Comparison of ENCODE assay signal across 2 cellular contexts in genomic region chr5:83474170-83474796, GRCh38.
A peak's percentile ranks its signal among the peaks of the same experiment; 100 is the strongest.
TF ChIP-seq lines count a peak whose summit lies in the region.

No MANE protein-coding gene starts in this region.

TF ChIP-seq in A549, 52 proteins besides CTCF, POLR2A, EP300 and RAD21 (continued from another document):
- TF ChIP-seq, protein P1, sequence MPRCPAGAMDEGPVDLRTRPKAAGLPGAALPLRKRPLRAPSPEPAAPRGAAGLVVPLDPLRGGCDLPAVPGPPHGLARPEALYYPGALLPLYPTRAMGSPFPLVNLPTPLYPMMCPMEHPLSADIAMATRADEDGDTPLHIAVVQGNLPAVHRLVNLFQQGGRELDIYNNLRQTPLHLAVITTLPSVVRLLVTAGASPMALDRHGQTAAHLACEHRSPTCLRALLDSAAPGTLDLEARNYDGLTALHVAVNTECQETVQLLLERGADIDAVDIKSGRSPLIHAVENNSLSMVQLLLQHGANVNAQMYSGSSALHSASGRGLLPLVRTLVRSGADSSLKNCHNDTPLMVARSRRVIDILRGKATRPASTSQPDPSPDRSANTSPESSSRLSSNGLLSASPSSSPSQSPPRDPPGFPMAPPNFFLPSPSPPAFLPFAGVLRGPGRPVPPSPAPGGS (IDR thresholded peaks at IDR 0.05), result 0 out of 3 replicates have a peak, but pooled peaks have one; percentile 25
- TF ChIP-seq, protein P2, sequence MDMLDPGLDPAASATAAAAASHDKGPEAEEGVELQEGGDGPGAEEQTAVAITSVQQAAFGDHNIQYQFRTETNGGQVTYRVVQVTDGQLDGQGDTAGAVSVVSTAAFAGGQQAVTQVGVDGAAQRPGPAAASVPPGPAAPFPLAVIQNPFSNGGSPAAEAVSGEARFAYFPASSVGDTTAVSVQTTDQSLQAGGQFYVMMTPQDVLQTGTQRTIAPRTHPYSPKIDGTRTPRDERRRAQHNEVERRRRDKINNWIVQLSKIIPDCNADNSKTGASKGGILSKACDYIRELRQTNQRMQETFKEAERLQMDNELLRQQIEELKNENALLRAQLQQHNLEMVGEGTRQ (IDR thresholded peaks at IDR 0.05), result peak; percentile 52
- TF ChIP-seq MAZ (IDR thresholded peaks at IDR 0.05; ENCODE audit: borderline replicate concordance, low read depth, low read length) (0 out of 2 replicates have a peak, but pooled peaks have one; percentile 56), CBX2 (IDR thresholded peaks at IDR 0.05; ENCODE audit: borderline replicate concordance, low read depth) (no peak)
- TF ChIP-seq, protein P3, sequence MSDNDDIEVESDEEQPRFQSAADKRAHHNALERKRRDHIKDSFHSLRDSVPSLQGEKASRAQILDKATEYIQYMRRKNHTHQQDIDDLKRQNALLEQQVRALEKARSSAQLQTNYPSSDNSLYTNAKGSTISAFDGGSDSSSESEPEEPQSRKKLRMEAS (IDR thresholded peaks at IDR 0.05), result peak; percentile 81

TF ChIP-seq in WTC11, 78 proteins besides CTCF, POLR2A, EP300 and RAD21 (continued from another document and continues in another):
- TF ChIP-seq ZNF532 (CRISPR knock-in tag; IDR thresholded peaks at IDR 0.05; ENCODE audit: borderline replicate concordance) (no peak), GTF2I (CRISPR knock-in tag; conservative IDR thresholded peaks at IDR 0.05) (no peak), ZNF263 (CRISPR knock-in tag; IDR thresholded peaks at IDR 0.05; ENCODE audit: low read depth) (no peak), HMGXB4 (CRISPR knock-in tag; IDR thresholded peaks at IDR 0.05) (0 out of 2 replicates have a peak, but pooled peaks have one; percentile 43), JAZF1 (CRISPR knock-in tag; IDR thresholded peaks at IDR 0.05) (no peak), ZNF232 (CRISPR knock-in tag; IDR thresholded peaks at IDR 0.05) (peak; percentile 86), ERG (CRISPR knock-in tag; IDR thresholded peaks at IDR 0.05) (no peak), FOXJ3 (CRISPR knock-in tag; IDR thresholded peaks at IDR 0.05; ENCODE audit: borderline replicate concordance) (no peak), NR1H2 (CRISPR knock-in tag; IDR thresholded peaks at IDR 0.05) (no peak), ZNF423 (CRISPR knock-in tag; IDR thresholded peaks at IDR 0.05) (peak; percentile 89), E2F1 (CRISPR knock-in tag; IDR thresholded peaks at IDR 0.05) (no peak), TCF7 (CRISPR knock-in tag; IDR thresholded peaks at IDR 0.05; ENCODE audit: low read depth) (no peak), RELA (CRISPR knock-in tag; IDR thresholded peaks at IDR 0.05; ENCODE audit: borderline replicate concordance) (no peak), ATF2 (CRISPR knock-in tag; IDR thresholded peaks at IDR 0.05; ENCODE audit: borderline replicate concordance, low read depth) (no peak), ZNF219 (CRISPR knock-in tag; IDR thresholded peaks at IDR 0.05; ENCODE audit: borderline replicate concordance) (peak; percentile 56; the same call in 1 of the 2 replicates), CBFB (CRISPR knock-in tag; IDR thresholded peaks at IDR 0.05; ENCODE audit: low read depth) (no peak), PRRX2 (CRISPR knock-in tag; IDR thresholded peaks at IDR 0.05) (no peak; the same call in none of the 2 replicates), FOXP4 (CRISPR knock-in tag; IDR thresholded peaks at IDR 0.05) (peak; percentile 59; the same call in 1 of the 2 replicates), TEAD4 (CRISPR knock-in tag; IDR thresholded peaks at IDR 0.05) (no peak), ZMAT4 (CRISPR knock-in tag; IDR thresholded peaks at IDR 0.05) (no peak), RORB (CRISPR knock-in tag; IDR thresholded peaks at IDR 0.05) (no peak), TP53 (CRISPR knock-in tag; IDR thresholded peaks at IDR 0.05) (peak; percentile 64; the same call in 1 of the 2 replicates), ZNF671 (CRISPR knock-in tag; IDR thresholded peaks at IDR 0.05) (no peak), ZNF121 (CRISPR knock-in tag; IDR thresholded peaks at IDR 0.05) (no peak)
- TF ChIP-seq, protein P2 (CRISPR knock-in tag; IDR thresholded peaks at IDR 0.05), result peak; percentile 72
- TF ChIP-seq, protein P4, sequence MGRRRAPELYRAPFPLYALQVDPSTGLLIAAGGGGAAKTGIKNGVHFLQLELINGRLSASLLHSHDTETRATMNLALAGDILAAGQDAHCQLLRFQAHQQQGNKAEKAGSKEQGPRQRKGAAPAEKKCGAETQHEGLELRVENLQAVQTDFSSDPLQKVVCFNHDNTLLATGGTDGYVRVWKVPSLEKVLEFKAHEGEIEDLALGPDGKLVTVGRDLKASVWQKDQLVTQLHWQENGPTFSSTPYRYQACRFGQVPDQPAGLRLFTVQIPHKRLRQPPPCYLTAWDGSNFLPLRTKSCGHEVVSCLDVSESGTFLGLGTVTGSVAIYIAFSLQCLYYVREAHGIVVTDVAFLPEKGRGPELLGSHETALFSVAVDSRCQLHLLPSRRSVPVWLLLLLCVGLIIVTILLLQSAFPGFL (CRISPR knock-in tag; IDR thresholded peaks at IDR 0.05; ENCODE audit: borderline replicate concordance), result no peak
- TF ChIP-seq, protein P5, sequence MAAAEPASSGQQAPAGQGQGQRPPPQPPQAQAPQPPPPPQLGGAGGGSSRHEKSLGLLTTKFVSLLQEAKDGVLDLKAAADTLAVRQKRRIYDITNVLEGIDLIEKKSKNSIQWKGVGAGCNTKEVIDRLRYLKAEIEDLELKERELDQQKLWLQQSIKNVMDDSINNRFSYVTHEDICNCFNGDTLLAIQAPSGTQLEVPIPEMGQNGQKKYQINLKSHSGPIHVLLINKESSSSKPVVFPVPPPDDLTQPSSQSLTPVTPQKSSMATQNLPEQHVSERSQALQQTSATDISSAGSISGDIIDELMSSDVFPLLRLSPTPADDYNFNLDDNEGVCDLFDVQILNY (CRISPR knock-in tag; IDR thresholded peaks at IDR 0.05), result peak; percentile 86; the same call in 1 of the 2 replicates
- TF ChIP-seq, protein P6, sequence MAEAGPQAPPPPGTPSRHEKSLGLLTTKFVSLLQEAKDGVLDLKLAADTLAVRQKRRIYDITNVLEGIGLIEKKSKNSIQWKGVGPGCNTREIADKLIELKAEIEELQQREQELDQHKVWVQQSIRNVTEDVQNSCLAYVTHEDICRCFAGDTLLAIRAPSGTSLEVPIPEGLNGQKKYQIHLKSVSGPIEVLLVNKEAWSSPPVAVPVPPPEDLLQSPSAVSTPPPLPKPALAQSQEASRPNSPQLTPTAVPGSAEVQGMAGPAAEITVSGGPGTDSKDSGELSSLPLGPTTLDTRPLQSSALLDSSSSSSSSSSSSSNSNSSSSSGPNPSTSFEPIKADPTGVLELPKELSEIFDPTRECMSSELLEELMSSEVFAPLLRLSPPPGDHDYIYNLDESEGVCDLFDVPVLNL (CRISPR knock-in tag; IDR thresholded peaks at IDR 0.05; ENCODE audit: borderline replicate concordance, low read depth), result no peak
- TF ChIP-seq, protein P7, sequence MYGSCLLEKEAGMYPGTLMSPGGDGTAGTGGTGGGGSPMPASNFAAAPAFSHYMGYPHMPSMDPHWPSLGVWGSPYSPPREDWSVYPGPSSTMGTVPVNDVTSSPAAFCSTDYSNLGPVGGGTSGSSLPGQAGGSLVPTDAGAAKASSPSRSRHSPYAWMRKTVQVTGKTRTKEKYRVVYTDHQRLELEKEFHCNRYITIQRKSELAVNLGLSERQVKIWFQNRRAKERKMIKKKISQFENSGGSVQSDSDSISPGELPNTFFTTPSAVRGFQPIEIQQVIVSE (CRISPR knock-in tag; IDR thresholded peaks at IDR 0.05; ENCODE audit: borderline replicate concordance), result no peak
- TF ChIP-seq, protein P8, sequence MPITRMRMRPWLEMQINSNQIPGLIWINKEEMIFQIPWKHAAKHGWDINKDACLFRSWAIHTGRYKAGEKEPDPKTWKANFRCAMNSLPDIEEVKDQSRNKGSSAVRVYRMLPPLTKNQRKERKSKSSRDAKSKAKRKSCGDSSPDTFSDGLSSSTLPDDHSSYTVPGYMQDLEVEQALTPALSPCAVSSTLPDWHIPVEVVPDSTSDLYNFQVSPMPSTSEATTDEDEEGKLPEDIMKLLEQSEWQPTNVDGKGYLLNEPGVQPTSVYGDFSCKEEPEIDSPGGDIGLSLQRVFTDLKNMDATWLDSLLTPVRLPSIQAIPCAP (CRISPR knock-in tag; IDR thresholded peaks at IDR 0.05), result no peak
